In genomic region chr16:12159028-12159427, GRCh38 we compare ENCODE assay signal across 1 cellular context.
TF ChIP-seq lines count a peak whose summit lies in the region.

No MANE protein-coding gene starts in this region.

TF ChIP-seq in HepG2, 621 proteins besides CTCF, POLR2A, EP300 and RAD21:
- TF ChIP-seq GMEB1 (CRISPR knock-in tag; IDR thresholded peaks at IDR 0.05; ENCODE audit: borderline replicate concordance) = no peak
- no peak for TF ChIP-seq ZNF83 (CRISPR knock-in tag; IDR thresholded peaks at IDR 0.05; ENCODE audit: borderline replicate concordance)
- no peak for TF ChIP-seq ZNF574 (CRISPR knock-in tag; IDR thresholded peaks at IDR 0.05)
- TF ChIP-seq ZSCAN21 (CRISPR knock-in tag; IDR thresholded peaks at IDR 0.05; ENCODE audit: borderline replicate concordance) = no peak
- no peak for TF ChIP-seq JUN (CRISPR knock-in tag; IDR thresholded peaks at IDR 0.05)
- TF ChIP-seq ZNF766 (CRISPR knock-in tag; IDR thresholded peaks at IDR 0.05; ENCODE audit: borderline replicate concordance) = no peak
- no peak for TF ChIP-seq ZNF672 (CRISPR knock-in tag; IDR thresholded peaks at IDR 0.05)
- TF ChIP-seq ZNF430 (CRISPR knock-in tag; IDR thresholded peaks at IDR 0.05) = no peak
- TF ChIP-seq FOXK1 (CRISPR knock-in tag; IDR thresholded peaks at IDR 0.05; ENCODE audit: borderline replicate concordance, low read depth) = no peak
- TF ChIP-seq ZNF17 (CRISPR knock-in tag; IDR thresholded peaks at IDR 0.05) = no peak
- no peak for TF ChIP-seq TBX3 (IDR thresholded peaks at IDR 0.05; ENCODE audit: borderline replicate concordance)
- no peak for TF ChIP-seq ZNF777 (CRISPR knock-in tag; IDR thresholded peaks at IDR 0.05)
- TF ChIP-seq SAP130 (CRISPR knock-in tag; IDR thresholded peaks at IDR 0.05; ENCODE audit: low read depth) = no peak
- no peak for TF ChIP-seq ZNF567 (CRISPR knock-in tag; IDR thresholded peaks at IDR 0.05; ENCODE audit: borderline replicate concordance)
- no peak for TF ChIP-seq GMEB2 (CRISPR knock-in tag; IDR thresholded peaks at IDR 0.05; ENCODE audit: low read depth)
- TF ChIP-seq THAP7 (CRISPR knock-in tag; IDR thresholded peaks at IDR 0.05) = no peak
